8 cellular contexts compared by ENCODE assay signal in the genomic region with DNA sequence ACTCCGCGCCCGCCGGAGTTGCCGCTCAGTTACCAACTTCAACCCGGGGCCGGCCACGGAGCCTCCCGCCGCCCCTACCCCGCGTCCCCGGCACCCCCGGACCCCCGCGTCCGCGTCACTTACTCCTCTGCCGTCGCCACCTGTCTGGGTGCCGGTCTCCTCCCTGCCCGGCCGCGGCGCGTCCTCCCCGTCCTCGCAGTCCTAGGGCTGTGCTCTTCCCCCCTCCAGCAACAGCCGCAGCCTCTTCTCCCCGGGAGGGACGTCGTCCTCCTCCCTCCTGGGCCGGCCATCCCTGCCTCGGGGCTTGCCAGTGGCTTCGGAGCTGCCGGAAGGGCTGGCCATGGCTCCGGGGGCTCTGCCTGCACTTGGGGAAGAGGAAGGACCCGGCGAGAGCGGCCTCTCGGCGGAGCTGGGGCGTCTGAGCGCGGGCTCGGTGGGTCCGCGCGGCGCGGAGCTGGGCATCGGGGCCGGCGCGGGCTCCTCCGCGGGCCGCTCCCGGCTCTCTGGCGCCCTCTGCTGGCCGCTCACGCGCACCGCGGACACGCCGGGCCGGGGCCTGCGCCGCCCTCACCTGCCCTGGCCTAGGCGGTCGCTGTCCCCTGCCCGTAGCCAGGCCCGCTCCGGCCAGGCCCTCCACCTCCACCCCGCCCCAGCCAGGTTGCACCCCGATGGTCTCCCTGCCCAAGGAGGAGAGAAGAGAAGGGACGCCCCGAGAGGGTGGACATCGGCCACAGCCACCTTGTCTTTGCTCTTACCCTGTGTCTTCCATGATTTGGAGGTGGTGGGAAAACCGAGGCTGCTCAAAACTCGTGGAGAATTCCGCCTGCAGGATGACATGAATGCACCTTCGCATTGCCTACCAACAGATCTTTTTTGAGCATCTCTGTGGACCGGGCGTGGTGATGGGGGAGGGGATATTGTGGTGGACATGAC. TPM values are rescaled to one million over a fixed set of nuclear protein-coding genes. Genes with fewer than 3 reads are reported as not detected.
A peak's percentile ranks its signal among the peaks of the same experiment; 100 is the strongest.
DNase-seq lines count a peak whose midpoint lies in the region; ATAC-seq and TF ChIP-seq lines count a peak whose summit lies in the region.
"Not testable (repeated sequence)": the region's sequence is repeated elsewhere in the genome, so short reads cannot be mapped to it uniquely, and the experiment has no call there.

No MANE protein-coding gene starts in this region.

- H3K4me2 ChIP-seq in OCI-LY1 (ENCODE audit: low read length) = peak overlapping the region; percentile 72
- peak overlapping the region; percentile 81 for H3K4me2 ChIP-seq in mammary epithelial cell (ENCODE audit: insufficient read depth, low read depth, low read length)

- H3K36me3 Mint-ChIP-seq in CD4-positive, alpha-beta memory T cell; stimulated activated effector memory CD8-positive, alpha-beta T cell treated with anti-CD3 and anti-CD28 coated beads, Interleukin-12 subunit alpha, Interleukin-12 subunit beta, amount 100 ng/mL, for 72 hours: not testable (repeated sequence)

- H3K4me1 ChIP-seq in CD4-positive, alpha-beta memory T cell (ENCODE audit: insufficient read depth, low read length); OCI-LY1 (ENCODE audit: insufficient read depth, low read length, severe bottlenecking); mammary epithelial cell (ENCODE audit: insufficient read depth, low read length); ovary (ENCODE audit: insufficient read depth): not testable (repeated sequence)

- not testable (repeated sequence) for H3K9me3 ChIP-seq in CD4-positive, alpha-beta memory T cell (ENCODE audit: control insufficient read depth in 1 of 2, low read length in 2 of 2); OCI-LY1 (ENCODE audit: low read length); mammary epithelial cell (replicated peaks; ENCODE audit: insufficient read depth, low read length); ovary

- not testable (repeated sequence) for H3K79me2 ChIP-seq in OCI-LY1 (ENCODE audit: insufficient read depth, low read length); mammary epithelial cell (ENCODE audit: insufficient read depth, low read length)

- intact Hi-C loops in CD4-positive, alpha-beta memory T cell (cut with micrococcal nuclease) = loop anchor here (1.0 kb wide), 1 partner anchor 375 kb away; no protein-coding TSS in a partner anchor
- intact Hi-C loops in mammary epithelial cell (cut with micrococcal nuclease) (loop anchor here (1.0 to 2.0 kb wide), 2 partner anchors 61 to 512 kb away; no protein-coding TSS in a partner anchor), ovary (cut with DNase I) (loop anchor here in 1 of 4 donors (5.0 to 10.0 kb wide), 2 partner anchors 61 to 368 kb away; no protein-coding TSS in a partner anchor)

- not testable (repeated sequence) for H3K27ac ChIP-seq in CD4-positive, alpha-beta memory T cell (ENCODE audit: low read depth, low read length); OCI-LY1 (ENCODE audit: low read depth, low read length, poor library complexity, severe bottlenecking); mammary epithelial cell (ENCODE audit: insufficient read depth, low read depth, low read length)
- peak overlapping the region in 1 of 2 donors; percentile 30 for H3K27ac ChIP-seq in ovary

- DNase-seq in CD4-positive, alpha-beta memory T cell = peak; percentile 43 to 76 (median 64)
- DNase-seq in HS-5 (ENCODE audit: low read depth) (peak; percentile 4), hepatic stellate cell (ENCODE audit: low spot score) (peak; percentile 43), ovary (peak; percentile 48 to 78 (median 57))
- peak; percentile 66 to 69 for DNase-seq in activated CD4-positive, alpha-beta T cell treated with anti-CD3 and anti-CD28 coated beads, Interleukin-2, amount 50 U/mL, for 48 hours
- DNase-seq in mammary epithelial cell = not testable (repeated sequence)
- DNase-seq in stimulated activated effector memory CD8-positive, alpha-beta T cell treated with anti-CD3 and anti-CD28 coated beads, Interleukin-12 subunit alpha, Interleukin-12 subunit beta, amount 100 ng/mL, for 72 hours (ENCODE audit: low spot score in 2 of 2) = peak; percentile 84 to 91

- not testable (repeated sequence) for H2AFZ ChIP-seq in OCI-LY1 (ENCODE audit: low read length)
- peak overlapping the region; percentile 88 for H2AFZ ChIP-seq in mammary epithelial cell (ENCODE audit: low read depth, low read length)

- not testable (repeated sequence) for H3K9me3 Mint-ChIP-seq in CD4-positive, alpha-beta memory T cell; stimulated activated effector memory CD8-positive, alpha-beta T cell treated with anti-CD3 and anti-CD28 coated beads, Interleukin-12 subunit alpha, Interleukin-12 subunit beta, amount 100 ng/mL, for 72 hours

- not testable (repeated sequence) for H3K9me2 ChIP-seq in OCI-LY1 (ENCODE audit: low read depth, low read length)

- TF ChIP-seq EP300 in ovary (IDR thresholded peaks at IDR 0.05) = not testable (repeated sequence)

- TF ChIP-seq POLR2A in ovary (IDR thresholded peaks at IDR 0.05) = not testable (repeated sequence)

- dilution Hi-C loops in mammary epithelial cell (cut with HindIII; ENCODE audit: low sequenced_read_pairs) = not testable (repeated sequence)

- H3K36me3 ChIP-seq in CD4-positive, alpha-beta memory T cell (ENCODE audit: insufficient read depth, low read length); OCI-LY1 (ENCODE audit: insufficient read depth, low read length); mammary epithelial cell (ENCODE audit: insufficient read depth, low read length); ovary: not testable (repeated sequence)

- H3K27me3 Mint-ChIP-seq in CD4-positive, alpha-beta memory T cell = peaks cover 16 to 27% of the 10 kb centered on the region in 2 donors

- POLR2A ChIA-PET in CD4-positive, alpha-beta memory T cell (lab: Charles Lee; ENCODE audit: partially characterized antibody) = not testable (repeated sequence)

- H3K4me3 ChIP-seq in CD4-positive, alpha-beta memory T cell (ENCODE audit: low read length in 2 of 2) = not testable (repeated sequence)
- H3K4me3 ChIP-seq in OCI-LY1 (ENCODE audit: low read depth, low read length, poor library complexity, severe bottlenecking) = peak overlapping the region; percentile 54
- H3K4me3 ChIP-seq in mammary epithelial cell (replicated peaks in 1 of 3; ENCODE audit: insufficient read depth in 1 of 3, low read depth in 2 of 3, low read length in 3 of 3) = peak overlapping the region in 2 of 3 experiments; percentile 38 to 46
- peak overlapping the region; percentile 37 for H3K4me3 ChIP-seq in ovary

- CTCF ChIA-PET in CD4-positive, alpha-beta memory T cell (lab: Charles Lee; ENCODE audit: partially characterized antibody); mammary epithelial cell (lab: Charles Lee; ENCODE audit: low non-redundant PET): not testable (repeated sequence)

- in situ Hi-C loops in mammary epithelial cell (cut with MboI; ENCODE audit: low sequenced_read_pairs in 2 of 2) = not testable (repeated sequence)

- H4K20me1 ChIP-seq in OCI-LY1 (ENCODE audit: insufficient read depth, low read length); mammary epithelial cell (ENCODE audit: insufficient read depth, low read length): not testable (repeated sequence)

- H3K4me3 Mint-ChIP-seq in CD4-positive, alpha-beta memory T cell = peak overlapping the region; percentile 55 to 74 (median 66)
- H3K4me3 Mint-ChIP-seq in stimulated activated effector memory CD8-positive, alpha-beta T cell treated with anti-CD3 and anti-CD28 coated beads, Interleukin-12 subunit alpha, Interleukin-12 subunit beta, amount 100 ng/mL, for 72 hours = peak overlapping the region; percentile 71

- TF ChIP-seq CTCF in OCI-LY1 (IDR thresholded peaks at IDR 0.05; ENCODE audit: low read length) (peak; percentile 28; the same call in 1 of the 2 replicates), mammary epithelial cell (conservative IDR thresholded peaks at IDR 0.05 in 1 of 2, IDR thresholded peaks at IDR 0.05 in 1 of 2; ENCODE audit: extremely low read depth in 1 of 2, insufficient read depth in 1 of 2, low read depth in 1 of 2, low read length in 2 of 2) (peak; percentile 19 to 51), ovary (IDR thresholded peaks at IDR 0.05) (peak in 2 of 3 donors; percentile 85 to 88)

- BruUV-seq in mammary epithelial cell (replicated peaks; lab: Mats Ljungman, UMichigan) = not testable (repeated sequence)

- peak overlapping the region; percentile 42; the same call in 1 of the 2 replicates for H3K9ac ChIP-seq in OCI-LY1 (ENCODE audit: low read length)
- H3K9ac ChIP-seq in mammary epithelial cell (ENCODE audit: insufficient read depth, low read length) = not testable (repeated sequence)

- not testable (repeated sequence) for H3K27ac Mint-ChIP-seq in CD4-positive, alpha-beta memory T cell; stimulated activated effector memory CD8-positive, alpha-beta T cell treated with anti-CD3 and anti-CD28 coated beads, Interleukin-12 subunit alpha, Interleukin-12 subunit beta, amount 100 ng/mL, for 72 hours

- ATAC-seq in stimulated activated effector memory CD8-positive, alpha-beta T cell treated with anti-CD3 and anti-CD28 coated beads, Interleukin-12 subunit alpha, Interleukin-12 subunit beta, amount 100 ng/mL, for 72 hours = peak; percentile 72

- 61% methylated on average over 4 of the region's 86 CpGs for WGBS in mammary epithelial cell (ENCODE audit: low coverage, missing lambda C conversion rate)
- WGBS in ovary, 3 donors = 3 to 12% (median 5%) methylated on average over 20 to 76 of the region's 86 CpGs

- H3K27me3 ChIP-seq in CD4-positive, alpha-beta memory T cell (ENCODE audit: insufficient read depth, low read length); OCI-LY1 (ENCODE audit: insufficient read depth, low read length); mammary epithelial cell (ENCODE audit: insufficient read depth, low read length); ovary: not testable (repeated sequence)

- H3F3A ChIP-seq in OCI-LY1 (ENCODE audit: insufficient read depth, low read length) = not testable (repeated sequence)

- peaks cover 0 to 11% (median 8%) of the 10 kb centered on the region in 4 donors for H3K4me1 Mint-ChIP-seq in CD4-positive, alpha-beta memory T cell
- not testable (repeated sequence) for H3K4me1 Mint-ChIP-seq in stimulated activated effector memory CD8-positive, alpha-beta T cell treated with anti-CD3 and anti-CD28 coated beads, Interleukin-12 subunit alpha, Interleukin-12 subunit beta, amount 100 ng/mL, for 72 hours

RNA-seq across cellular contexts. Expression of gene TRH, which starts 28.4 kb away (rescaled TPM):
- total RNA-seq in CD4-positive, alpha-beta memory T cell = not detected
- polyA plus RNA-seq in CD4-positive, alpha-beta memory T cell = not detected
- total RNA-seq in mammary epithelial cell = not detected
- not detected for polyA plus RNA-seq in mammary epithelial cell
- not detected for polyA minus RNA-seq in mammary epithelial cell
- total RNA-seq in ovary = 1 to 10 TPM in 3 of 7 donors, under 1 TPM in 4; 0.32 to 2.8 (median 0.81) TPM
- 1 to 10 TPM in 1 of 2 donors, under 1 TPM in 1; 0.54 to 1.0 TPM for polyA plus RNA-seq in ovary

Comparison
In these comparisons a context has a peak if more than half of its experiments do, and no peak if none do; other contexts are left out.
1. CTCF ChIP-seq: peak in every context shown above with its lines; median percentile 86 in ovary; 35 in mammary epithelial cell; 28 in OCI-LY1.